21 cellular contexts compared by ENCODE assay signal in genomic region chr14:67505254-67505653, GRCh38. TPM values are rescaled to one million over a fixed set of nuclear protein-coding genes. Genes with fewer than 3 reads are reported as not detected.
"Had no signal": no experiment of that assay in that cellular context is flagged by ENCODE, and none has a peak within 500 bp of the region (broad histone marks: within the 10 kb centered on the region; RNA-seq: fewer than 3 reads in every experiment).

No MANE protein-coding gene starts in this region.

- H3K27me3 Mint-ChIP-seq: stimulated activated memory B cell treated with anti-CD40 and anti-IgM and Interleukin-4, amounts not matched to agents 10 μg/mL and 1 μg/mL and 100 μg/mL, for 72 hours; stimulated activated naive CD8-positive, alpha-beta T cell treated with anti-CD3 and anti-CD28 coated beads, Interleukin-15, Interleukin-2, amounts not matched to agents 100 ng/mL and 50 ng/mL, for 24 hours had no signal

- H3K4me1 Mint-ChIP-seq: endodermal cell; stimulated activated memory B cell treated with anti-CD40 and anti-IgM and Interleukin-4, amounts not matched to agents 10 μg/mL and 1 μg/mL and 100 μg/mL, for 72 hours had no signal

- H3K9me3 Mint-ChIP-seq: dendritic cell treated with granulocyte-macrophage colony-stimulating factor and Interleukin-4, amounts not matched to agents 40 ng/mL and 50 ng/mL, for 4 days; endodermal cell; natural killer cell; stimulated activated memory B cell treated with anti-CD40 and anti-IgM and Interleukin-4, amounts not matched to agents 10 μg/mL and 1 μg/mL and 100 μg/mL, for 72 hours; stimulated activated naive CD8-positive, alpha-beta T cell treated with anti-CD3 and anti-CD28 coated beads, Interleukin-15, Interleukin-2, amounts not matched to agents 100 ng/mL and 50 ng/mL, for 24 hours had no signal

- DNase-seq: colonic mucosa; effector CD8-positive, alpha-beta T cell; endodermal cell; foreskin fibroblast; gastrocnemius medialis; head of caudate nucleus; left ventricle myocardium superior; lower lobe of right lung; natural killer cell; psoas muscle; right cardiac atrium; sigmoid colon; stimulated activated CD4-positive, alpha-beta T cell treated with anti-CD3 and anti-CD28 coated beads, Interleukin-2, amount 100 ng/mL, for 24 hours; stimulated activated CD4-positive, alpha-beta T cell treated with anti-CD3 and anti-CD28 coated beads, Interleukin-4, amount 100 ng/mL, for 24 hours; transverse colon; upper lobe of right lung had no signal

- H3K4me3 Mint-ChIP-seq: dendritic cell treated with granulocyte-macrophage colony-stimulating factor and Interleukin-4, amounts not matched to agents 40 ng/mL and 50 ng/mL, for 4 days; endodermal cell; natural killer cell; stimulated activated memory B cell treated with anti-CD40 and anti-IgM and Interleukin-4, amounts not matched to agents 10 μg/mL and 1 μg/mL and 100 μg/mL, for 72 hours; stimulated activated naive CD8-positive, alpha-beta T cell treated with anti-CD3 and anti-CD28 coated beads, Interleukin-15, Interleukin-2, amounts not matched to agents 100 ng/mL and 50 ng/mL, for 24 hours had no signal

- H3K36me3 Mint-ChIP-seq: natural killer cell had no signal

- H3K27ac Mint-ChIP-seq: dendritic cell treated with granulocyte-macrophage colony-stimulating factor and Interleukin-4, amounts not matched to agents 40 ng/mL and 50 ng/mL, for 4 days; endodermal cell; natural killer cell; stimulated activated memory B cell treated with anti-CD40 and anti-IgM and Interleukin-4, amounts not matched to agents 10 μg/mL and 1 μg/mL and 100 μg/mL, for 72 hours; stimulated activated naive CD8-positive, alpha-beta T cell treated with anti-CD3 and anti-CD28 coated beads, Interleukin-15, Interleukin-2, amounts not matched to agents 100 ng/mL and 50 ng/mL, for 24 hours had no signal

- ATAC-seq: esophagus mucosa; gastrocnemius medialis; left ventricle myocardium superior; lower lobe of right lung; natural killer cell; psoas muscle; right cardiac atrium; stimulated activated memory B cell treated with anti-CD40 and anti-IgM and Interleukin-4, amounts not matched to agents 10 μg/mL and 1 μg/mL and 100 μg/mL, for 72 hours; upper lobe of right lung had no signal

RNA-seq across cellular contexts. Expression of gene PLEKHH1, which starts 27.8 kb away (rescaled TPM):
- total RNA-seq: mononuclear cell, natural killer cell had no signal
